In the genomic region with DNA sequence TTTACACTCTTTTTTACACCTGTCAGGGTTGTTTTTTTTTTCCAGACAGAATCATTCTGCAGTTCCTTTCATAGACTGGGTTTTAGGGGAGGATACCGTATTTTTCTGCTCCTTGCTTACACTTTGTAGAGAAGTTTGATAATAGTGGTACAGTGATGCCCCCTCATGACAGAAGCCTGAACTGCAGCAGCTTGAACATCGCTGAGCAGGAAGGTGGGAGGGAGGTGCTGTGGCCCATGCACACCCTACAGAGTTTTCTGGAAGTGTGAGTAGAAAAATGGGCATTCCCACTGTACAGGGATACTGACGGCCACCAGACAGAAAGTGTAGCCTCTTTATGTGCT, we compare ENCODE assay signal across 8 cellular contexts. TPM values are rescaled to one million over a fixed set of nuclear protein-coding genes. Genes with fewer than 3 reads are reported as not detected.
DNase-seq lines count a peak whose midpoint lies in the region; ATAC-seq and TF ChIP-seq lines count a peak whose summit lies in the region.

No MANE protein-coding gene starts in this region.

- peak; percentile 94 for ATAC-seq in GM18909 (IDR thresholded peaks at IDR 0.05; ENCODE audit: poor library complexity, unreplicated experiment)
- ATAC-seq in HG03342 (IDR thresholded peaks at IDR 0.05; ENCODE audit: unreplicated experiment), result peak; percentile 96
- ATAC-seq in activated CD8-positive, alpha-beta T cell treated with anti-CD3 and anti-CD28 coated beads for 36 hours, result peak; percentile 96
- ATAC-seq in effector memory CD8-positive, alpha-beta T cell (replicated peaks), result peak; percentile 91
- ATAC-seq in mucosa of descending colon, result peak; percentile 93

- peaks cover 11% of the 10 kb centered on the region for H3K4me1 Mint-ChIP-seq in activated CD8-positive, alpha-beta T cell treated with anti-CD3 and anti-CD28 coated beads for 36 hours (ENCODE audit: low read depth)
- peaks cover 3 to 4% of the 10 kb centered on the region in 2 donors for H3K4me1 Mint-ChIP-seq in effector memory CD8-positive, alpha-beta T cell (ENCODE audit: low read depth in 2 of 2)

- TF ChIP-seq CTCF in BE2C (IDR thresholded peaks at IDR 0.05; ENCODE audit: low read depth, low read length) (peak; percentile 82), mucosa of descending colon (IDR thresholded peaks at IDR 0.05) (peak; percentile 39)
- TF ChIP-seq CTCF in activated CD8-positive, alpha-beta T cell treated with anti-CD3 and anti-CD28 coated beads for 36 hours (IDR thresholded peaks at IDR 0.05), result peak; percentile 59

- DNase-seq in BE2C (peak; percentile 58), NCI-H69 (lab: John Stamatoyannopoulos, UW) (peak; percentile 32), mucosa of descending colon (peak in 2 of 3 donors; percentile 70 to 86)
- DNase-seq in activated CD8-positive, alpha-beta T cell treated with anti-CD3 and anti-CD28 coated beads for 36 hours, result peak; percentile 87
- DNase-seq in effector memory CD8-positive, alpha-beta T cell, result peak; percentile 53 to 71 (median 54)
- peak; percentile 24 to 54 for DNase-seq in stimulated activated CD8-positive, alpha-beta memory T cell treated with anti-CD3 and anti-CD28 coated beads, Interleukin-4, amount 100 ng/mL, for 4 hours (ENCODE audit: low read depth in 2 of 2, low spot score in 1 of 2)

- no peaks in the 10 kb centered on the region for H3K9me3 Mint-ChIP-seq in activated CD8-positive, alpha-beta T cell treated with anti-CD3 and anti-CD28 coated beads for 36 hours
- no peaks in the 10 kb centered on the region for H3K9me3 Mint-ChIP-seq in effector memory CD8-positive, alpha-beta T cell

- peak overlapping the region; percentile 80 for H3K4me3 Mint-ChIP-seq in activated CD8-positive, alpha-beta T cell treated with anti-CD3 and anti-CD28 coated beads for 36 hours
- H3K4me3 Mint-ChIP-seq in effector memory CD8-positive, alpha-beta T cell, result peak overlapping the region; percentile 84 to 92

- intact Hi-C loops in activated CD8-positive, alpha-beta T cell treated with anti-CD3 and anti-CD28 coated beads for 36 hours (cut with micrococcal nuclease), result loop anchor here (5.0 kb wide), 2 partner anchors 122 to 252 kb away; no protein-coding TSS in a partner anchor
- intact Hi-C loops in mucosa of descending colon (cut with DNase I, micrococcal nuclease), result loop anchor here (5.0 to 10.0 kb wide), 2 partner anchors 120 to 122 kb away; no protein-coding TSS in a partner anchor

- H3K27me3 ChIP-seq in BE2C, result no peaks in the 10 kb centered on the region

- H3K36me3 Mint-ChIP-seq in activated CD8-positive, alpha-beta T cell treated with anti-CD3 and anti-CD28 coated beads for 36 hours (ENCODE audit: low read depth), result no peaks in the 10 kb centered on the region
- H3K36me3 Mint-ChIP-seq in effector memory CD8-positive, alpha-beta T cell (ENCODE audit: insufficient read depth), result no peaks in the 10 kb centered on the region

- H3K27me3 Mint-ChIP-seq in activated CD8-positive, alpha-beta T cell treated with anti-CD3 and anti-CD28 coated beads for 36 hours, result no peaks in the 10 kb centered on the region
- peaks cover 13 to 14% of the 10 kb centered on the region in 2 donors for H3K27me3 Mint-ChIP-seq in effector memory CD8-positive, alpha-beta T cell

- H3K27ac Mint-ChIP-seq in activated CD8-positive, alpha-beta T cell treated with anti-CD3 and anti-CD28 coated beads for 36 hours, result peak overlapping the region; percentile 49
- no peak overlapping the region for H3K27ac Mint-ChIP-seq in effector memory CD8-positive, alpha-beta T cell

- CTCF ChIA-PET in activated CD8-positive, alpha-beta T cell treated with anti-CD3 and anti-CD28 coated beads for 36 hours (lab: Charles Lee), result interaction anchor here (0.7 to 2.2 kb wide), 13 partner anchors 9 to 263 kb away, joined by 3 to 9 read pairs (median 4); partner anchors contain the start of gene TCEAL9

- POLR2A ChIA-PET in activated CD8-positive, alpha-beta T cell treated with anti-CD3 and anti-CD28 coated beads for 36 hours (lab: Charles Lee), result no interaction called here

- H3K9me3 ChIP-seq in BE2C, result no peaks in the 10 kb centered on the region
- H3K9me3 ChIP-seq in mucosa of descending colon, result no peaks in the 10 kb centered on the region

- H3K4me1 ChIP-seq in BE2C, result no peaks in the 10 kb centered on the region
- no peaks in the 10 kb centered on the region for H3K4me1 ChIP-seq in mucosa of descending colon (ENCODE audit: low read depth)

- H3K4me3 ChIP-seq in BE2C (ENCODE audit: low read depth, low read length), result peak overlapping the region; percentile 46
- no peak overlapping the region for H3K4me3 ChIP-seq in mucosa of descending colon

- no peaks in the 10 kb centered on the region for H3K36me3 ChIP-seq in BE2C
- no peaks in the 10 kb centered on the region for H3K36me3 ChIP-seq in mucosa of descending colon (ENCODE audit: low read depth)

RNA-seq across cellular contexts. Expression of gene RAB40A, which starts 54.5 kb away (rescaled TPM):
- 1.0 TPM for polyA plus RNA-seq in BE2C (2012; ENCODE audit: insufficient read depth, insufficient read length, low read depth)
- total RNA-seq in activated CD8-positive, alpha-beta T cell treated with anti-CD3 and anti-CD28 coated beads for 36 hours, result under 1 TPM; 0.18 to 0.58 TPM
- total RNA-seq in mucosa of descending colon, result under 1 TPM in 2 of 3 donors, not detected in 1; 0.17 to 0.28 TPM

Comparison
In these comparisons a context has a peak if more than half of its experiments do, and no peak if none do; other contexts are left out.
1. DNase-seq: peak in every context shown above with its lines; median percentile 87 in activated CD8-positive, alpha-beta T cell treated with anti-CD3 and anti-CD28 coated beads for 36 hours; 78 in mucosa of descending colon; 58 in BE2C; 54 in effector memory CD8-positive, alpha-beta T cell; 39 in stimulated activated CD8-positive, alpha-beta memory T cell treated with anti-CD3 and anti-CD28 coated beads, Interleukin-4, amount 100 ng/mL, for 4 hours; 32 in NCI-H69.